Comparison of ENCODE assay signal across 19 cellular contexts in genomic region chr14:89534896-89535615, GRCh38.
DNase-seq lines count a peak whose midpoint lies in the region; ATAC-seq and TF ChIP-seq lines count a peak whose summit lies in the region.
"Had no signal": no experiment of that assay in that cellular context is flagged by ENCODE, and none has a peak within 500 bp of the region (broad histone marks: within the 10 kb centered on the region; RNA-seq: fewer than 3 reads in every experiment).

No MANE protein-coding gene starts in this region.

- no peak for TF ChIP-seq POLR2A in sigmoid colon (IDR thresholded peaks at IDR 0.05)

- peak overlapping the region; percentile 36 for H3K27ac Mint-ChIP-seq in HFFc6
- peak overlapping the region in 6 of 9 donors; percentile 2 to 51 (median 32) for H3K27ac Mint-ChIP-seq in naive thymus-derived CD4-positive, alpha-beta T cell
- H3K27ac Mint-ChIP-seq: stimulated activated naive CD8-positive, alpha-beta T cell treated with anti-CD3 and anti-CD28 coated beads, Interleukin-15, Interleukin-2, amounts not matched to agents 100 ng/mL and 50 ng/mL, for 24 hours had no signal

- no peaks in the 10 kb centered on the region for H3K9me3 ChIP-seq in naive thymus-derived CD4-positive, alpha-beta T cell (ENCODE audit: control insufficient read depth in 2 of 3, low read length in 3 of 3)
- no peaks in the 10 kb centered on the region for H3K9me3 ChIP-seq in sigmoid colon
- H3K9me3 ChIP-seq: MG63, SJCRH30 had no signal

- H3K4me3 ChIP-seq in AG10803 (ENCODE audit: low read length) (no peak overlapping the region), choroid plexus epithelial cell (ENCODE audit: low read depth, low read length) (no peak overlapping the region), sigmoid colon (no peak overlapping the region)
- no peak overlapping the region for H3K4me3 ChIP-seq in naive thymus-derived CD4-positive, alpha-beta T cell (ENCODE audit: low read length)
- H3K4me3 ChIP-seq: MG63, SJCRH30 had no signal

- H3K27me3 ChIP-seq in naive thymus-derived CD4-positive, alpha-beta T cell (ENCODE audit: control insufficient read depth in 2 of 2, insufficient read depth in 2 of 2, low read length in 2 of 2): no peaks in the 10 kb centered on the region
- no peaks in the 10 kb centered on the region for H3K27me3 ChIP-seq in sigmoid colon
- H3K27me3 ChIP-seq: MG63, SJCRH30 had no signal

- ATAC-seq in naive thymus-derived CD4-positive, alpha-beta T cell: no peak
- ATAC-seq: activated CD8-positive, alpha-beta T cell treated with anti-CD3 and anti-CD28 coated beads, Interleukin-2, amount 10 ng/mL, durations not matched to agents 7 days and 5 days; activated T-cell treated with anti-CD3 and anti-CD28 coated beads, Interleukin-2, amount 50 U/mL, for 4 hours had no signal

- no peaks in the 10 kb centered on the region for H3K9me3 Mint-ChIP-seq in HFFc6
- H3K9me3 Mint-ChIP-seq in naive thymus-derived CD4-positive, alpha-beta T cell: peaks cover 0 to 3% (median 2%) of the 10 kb centered on the region in 11 donors
- H3K9me3 Mint-ChIP-seq: activated T-cell treated with anti-CD3 and anti-CD28 coated beads, Interleukin-2, amount 50 U/mL, for 4 hours; neural crest cell had no signal

- DNase-seq in AG10803 (ENCODE audit: low read depth): peak; percentile 46
- peak; percentile 9 for DNase-seq in HFFc6
- peak; percentile 88 for DNase-seq in choroid plexus epithelial cell (ENCODE audit: low read depth)
- no peak for DNase-seq in naive thymus-derived CD4-positive, alpha-beta T cell
- DNase-seq in central memory CD4-positive, alpha-beta T cell: no peak
- DNase-seq in HuH-7 (ENCODE audit: low spot score): no peak
- no peak for DNase-seq in sigmoid colon
- no peak for DNase-seq in KG1 (lab: John Stamatoyannopoulos, UW)
- DNase-seq: activated CD4-positive, CD25-positive, alpha-beta regulatory T cell; activated CD8-positive, alpha-beta T cell treated with anti-CD3 and anti-CD28 coated beads, Interleukin-2, amount 10 ng/mL, durations not matched to agents 7 days and 5 days; activated T-cell treated with anti-CD3 and anti-CD28 coated beads, Interleukin-2, amount 50 U/mL, for 4 hours; AML-193; effector CD8-positive, alpha-beta T cell; MG63; NCI-H2227 treated with DMSO at 0.1 percent for 48 hours; SJCRH30 had no signal

- H3K36me3 ChIP-seq in naive thymus-derived CD4-positive, alpha-beta T cell (ENCODE audit: control insufficient read depth in 2 of 3, insufficient read depth in 3 of 3, low read length in 3 of 3): no peaks in the 10 kb centered on the region
- no peaks in the 10 kb centered on the region for H3K36me3 ChIP-seq in sigmoid colon
- H3K36me3 ChIP-seq: MG63, SJCRH30 had no signal

- peaks cover 26% of the 10 kb centered on the region for H3K4me1 Mint-ChIP-seq in HFFc6 (ENCODE audit: low read depth)
- peaks cover 6 to 68% (median 63%) of the 10 kb centered on the region in 7 donors for H3K4me1 Mint-ChIP-seq in naive thymus-derived CD4-positive, alpha-beta T cell

- intact Hi-C loops in naive thymus-derived CD4-positive, alpha-beta T cell (cut with micrococcal nuclease): no loop called here
- intact Hi-C loops in sigmoid colon (cut with DNase I): no loop called here

- H3K27me3 Mint-ChIP-seq in HFFc6 (ENCODE audit: insufficient read depth): no peaks in the 10 kb centered on the region
- no peaks in the 10 kb centered on the region for H3K27me3 Mint-ChIP-seq in naive thymus-derived CD4-positive, alpha-beta T cell
- H3K27me3 Mint-ChIP-seq: activated naive CD8-positive, alpha-beta T cell; stimulated activated naive CD8-positive, alpha-beta T cell treated with anti-CD3 and anti-CD28 coated beads, Interleukin-15, Interleukin-2, amounts not matched to agents 100 ng/mL and 50 ng/mL, for 24 hours had no signal

- CTCF ChIA-PET in naive thymus-derived CD4-positive, alpha-beta T cell (lab: Charles Lee): no interaction called here

- no peak overlapping the region for H3K27ac ChIP-seq in naive thymus-derived CD4-positive, alpha-beta T cell (ENCODE audit: low read depth, low read length)
- peak overlapping the region in 2 of 4 donors; percentile 8 to 9 for H3K27ac ChIP-seq in sigmoid colon
- H3K27ac ChIP-seq: SJCRH30 had no signal

- H3K4me1 ChIP-seq in naive thymus-derived CD4-positive, alpha-beta T cell (ENCODE audit: control insufficient read depth in 2 of 2, insufficient read depth in 2 of 2, low read length in 2 of 2): no peaks in the 10 kb centered on the region
- peaks cover 0 to 36% (median 27%) of the 10 kb centered on the region in 4 donors for H3K4me1 ChIP-seq in sigmoid colon
- H3K4me1 ChIP-seq: SJCRH30 had no signal

- no peak for TF ChIP-seq CTCF in AG10803 (conservative IDR thresholded peaks at IDR 0.05; ENCODE audit: low read length)
- no peak for TF ChIP-seq CTCF in HFFc6 (IDR thresholded peaks at IDR 0.05)
- no peak for TF ChIP-seq CTCF in choroid plexus epithelial cell (conservative IDR thresholded peaks at IDR 0.05; ENCODE audit: low read depth, low read length)
- TF ChIP-seq CTCF in sigmoid colon (IDR thresholded peaks at IDR 0.05): no peak

- 72 to 78% methylated on average over 4 of the region's 4 CpGs for WGBS in sigmoid colon, 2 donors

- TF ChIP-seq EP300 in sigmoid colon (IDR thresholded peaks at IDR 0.05): no peak

- H3K36me3 Mint-ChIP-seq in HFFc6 (ENCODE audit: low read depth): peaks cover 19% of the 10 kb centered on the region; the same call in 1 of the 2 replicates
- peaks cover 8 to 55% (median 45%) of the 10 kb centered on the region in 5 donors for H3K36me3 Mint-ChIP-seq in naive thymus-derived CD4-positive, alpha-beta T cell

- POLR2A ChIA-PET in naive thymus-derived CD4-positive, alpha-beta T cell (lab: Charles Lee): interaction anchor here (0.6 kb wide), 1 partner anchor 84 kb away, joined by 4 read pairs; no protein-coding TSS in a partner anchor

- H3K4me3 Mint-ChIP-seq in HFFc6: no peak overlapping the region; the same call in 1 of the 2 replicates
- H3K4me3 Mint-ChIP-seq in naive thymus-derived CD4-positive, alpha-beta T cell: peak overlapping the region in 2 of 10 donors; percentile 12 to 15
- H3K4me3 Mint-ChIP-seq: activated CD8-positive, alpha-beta T cell treated with anti-CD3 and anti-CD28 coated beads, Interleukin-2, amount 10 ng/mL, durations not matched to agents 7 days and 5 days; activated naive CD8-positive, alpha-beta T cell; activated T-cell treated with anti-CD3 and anti-CD28 coated beads, Interleukin-2, amount 50 U/mL, for 4 hours; neural crest cell; stimulated activated naive CD8-positive, alpha-beta T cell treated with anti-CD3 and anti-CD28 coated beads, Interleukin-15, Interleukin-2, amounts not matched to agents 100 ng/mL and 50 ng/mL, for 24 hours had no signal

Comparison
In these comparisons a context has a peak if more than half of its experiments do, and no peak if none do; other contexts are left out.
1. DNase-seq: peak in AG10803 (single experiment), HFFc6 (single experiment) and choroid plexus epithelial cell (single experiment); none in naive thymus-derived CD4-positive, alpha-beta T cell (0 of 9), central memory CD4-positive, alpha-beta T cell (single experiment), HuH-7 (single experiment), sigmoid colon (single experiment) and KG1 (single experiment).